In genomic region chr10:67790534-67791408, GRCh38 we compare ENCODE assay signal across 9 cellular contexts. TPM values are rescaled to one million over a fixed set of nuclear protein-coding genes. Genes with fewer than 3 reads are reported as not detected.
DNase-seq lines count a peak whose midpoint lies in the region; ATAC-seq and TF ChIP-seq lines count a peak whose summit lies in the region.
"Had no signal": no experiment of that assay in that cellular context is flagged by ENCODE, and none has a peak within 500 bp of the region (broad histone marks: within the 10 kb centered on the region; RNA-seq: fewer than 3 reads in every experiment).

No MANE protein-coding gene starts in this region.

- H3K79me2 ChIP-seq in ACC112 (ENCODE audit: control insufficient read depth, insufficient read depth, low read length, unreplicated experiment) = no peaks in the 10 kb centered on the region

- H2AFZ ChIP-seq in ACC112 (ENCODE audit: low read length, unreplicated experiment) = peak overlapping the region; percentile 0

- H3K27ac ChIP-seq in ACC112 (ENCODE audit: low read depth, low read length) (no peak overlapping the region; the same call in 1 of the 2 replicates), left ventricle myocardium inferior (replicated peaks) (no peak overlapping the region)
- H3K27ac ChIP-seq: skin epidermis had no signal

- H3K27me3 ChIP-seq in ACC112 (ENCODE audit: insufficient read depth, low read length) (no peaks in the 10 kb centered on the region), left ventricle myocardium inferior (ENCODE audit: low read depth) (no peaks in the 10 kb centered on the region)

- H3K4me3 ChIP-seq in ACC112 (ENCODE audit: low read depth, low read length) (no peak overlapping the region), left ventricle myocardium inferior (no peak overlapping the region)
- H3K4me3 ChIP-seq: skin epidermis had no signal

- H3K36me3 ChIP-seq in ACC112 (ENCODE audit: insufficient read depth, low read length) = no peaks in the 10 kb centered on the region
- H3K36me3 ChIP-seq in left ventricle myocardium inferior = no peaks in the 10 kb centered on the region

- ATAC-seq in GM21360 (IDR thresholded peaks at IDR 0.05; ENCODE audit: unreplicated experiment) (peak; percentile 38), GM21529 (IDR thresholded peaks at IDR 0.05; ENCODE audit: unreplicated experiment) (no peak)

- intact Hi-C loops in left ventricle myocardium inferior (cut with micrococcal nuclease) = no loop called here

- peaks cover 8% of the 10 kb centered on the region for H3K4me1 ChIP-seq in ACC112 (ENCODE audit: control insufficient read depth, insufficient read depth, low read length, unreplicated experiment)
- H3K4me1 ChIP-seq in left ventricle myocardium inferior = no peaks in the 10 kb centered on the region

- DNase-seq in NOMO-1 treated with DMSO at 0.1 percent for 48 hours (lab: John Stamatoyannopoulos, UW; ENCODE audit: unreplicated experiment) = peak; percentile 56
- peak; percentile 70 for DNase-seq in cerebellar cortex (ENCODE audit: low spot score)
- DNase-seq in left ventricle myocardium inferior = no peak
- DNase-seq in D341Med (ENCODE audit: low spot score) = no peak
- DNase-seq in activated CD4-positive, CD25-positive, alpha-beta regulatory T cell treated with anti-CD3 and anti-CD28 coated beads, Interleukin-2, amount 50 U/mL, for 72 hours = no peak

- no peaks in the 10 kb centered on the region for H3K9me3 ChIP-seq in left ventricle myocardium inferior (replicated peaks)

- no peak for TF ChIP-seq CTCF in left ventricle myocardium inferior (IDR thresholded peaks at IDR 0.05; ENCODE audit: borderline replicate concordance)

RNA-seq across cellular contexts. Expression of gene DNAJC12, which starts 47.2 kb away (rescaled TPM):
- total RNA-seq in left ventricle myocardium inferior = 6.1 TPM

Comparison
In these comparisons a context has a peak if more than half of its experiments do, and no peak if none do; other contexts are left out.
1. DNase-seq: peak in NOMO-1 treated with DMSO at 0.1 percent for 48 hours (single experiment) and cerebellar cortex (single experiment); none in left ventricle myocardium inferior (single experiment), D341Med (single experiment) and activated CD4-positive, CD25-positive, alpha-beta regulatory T cell treated with anti-CD3 and anti-CD28 coated beads, Interleukin-2, amount 50 U/mL, for 72 hours (single experiment).